In the genomic region with DNA sequence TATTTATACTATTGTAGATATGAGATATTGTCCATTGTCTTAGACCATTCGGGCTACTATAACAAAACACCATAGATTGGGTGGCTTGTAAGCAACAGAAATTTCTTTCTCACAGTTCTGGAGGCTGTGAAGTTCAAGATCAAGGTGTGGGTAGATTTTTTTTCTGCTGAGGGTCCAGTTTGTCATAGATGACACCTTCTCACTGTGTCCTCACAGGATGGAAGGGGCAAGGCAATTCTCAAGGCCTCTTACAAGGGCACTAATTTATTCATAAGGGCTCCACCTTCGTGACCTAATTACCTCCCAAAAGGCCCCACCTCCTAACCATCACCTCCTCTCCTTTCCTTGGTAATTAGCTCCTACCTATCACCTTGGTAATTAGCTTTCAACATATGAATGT, we compare ENCODE assay signal across 23 cellular contexts.
DNase-seq lines count a peak whose midpoint lies in the region; ATAC-seq and TF ChIP-seq lines count a peak whose summit lies in the region.
"Had no signal": no experiment of that assay in that cellular context is flagged by ENCODE, and none has a peak within 500 bp of the region (broad histone marks: within the 10 kb centered on the region; RNA-seq: fewer than 3 reads in every experiment).

No MANE protein-coding gene starts in this region.

- no peaks in the 10 kb centered on the region for H3K27me3 ChIP-seq in SU-DHL-6 (ENCODE audit: low read length)
- H3K27me3 ChIP-seq: brain microvascular endothelial cell, heart left ventricle, upper lobe of right lung had no signal

- H3K9me3 ChIP-seq in SU-DHL-6 (ENCODE audit: insufficient read depth, low read length), result no peaks in the 10 kb centered on the region
- H3K9me3 ChIP-seq: heart left ventricle, upper lobe of right lung had no signal

- peaks cover 44% of the 10 kb centered on the region for H3K36me3 Mint-ChIP-seq in activated CD4-positive, alpha-beta T cell treated with anti-CD3 and anti-CD28 coated beads, Interleukin-2, amount 10 ng/mL, durations not matched to agents 7 days and 5 days (ENCODE audit: low read depth)
- no peaks in the 10 kb centered on the region for H3K36me3 Mint-ChIP-seq in stimulated activated effector memory CD8-positive, alpha-beta T cell treated with anti-CD3 and anti-CD28 coated beads, Interleukin-12 subunit alpha, Interleukin-12 subunit beta, amount 100 ng/mL, for 72 hours
- H3K36me3 Mint-ChIP-seq: mesothelial cell of epicardium had no signal

- H3K9ac ChIP-seq in SU-DHL-6 (ENCODE audit: low read length), result no peak overlapping the region
- H3K9ac ChIP-seq: GM23248 had no signal

- no peaks in the 10 kb centered on the region for H3K27me3 Mint-ChIP-seq in activated CD4-positive, alpha-beta T cell treated with anti-CD3 and anti-CD28 coated beads, Interleukin-2, amount 10 ng/mL, durations not matched to agents 7 days and 5 days

- POLR2A ChIA-PET in activated CD4-positive, alpha-beta T cell treated with anti-CD3 and anti-CD28 coated beads, Interleukin-2, amount 10 ng/mL, durations not matched to agents 7 days and 5 days (lab: Charles Lee), result no interaction called here

- intact Hi-C loops in sciatic nerve (cut with DNase I), result no loop called here

- H3K4me2 ChIP-seq in SU-DHL-6 (ENCODE audit: low read depth, low read length, poor library complexity, severe bottlenecking), result no peak overlapping the region

- no peaks in the 10 kb centered on the region for H3F3A ChIP-seq in SU-DHL-6 (ENCODE audit: insufficient read depth)

- no peaks in the 10 kb centered on the region for H4K20me1 ChIP-seq in SU-DHL-6 (ENCODE audit: low read depth, low read length)

- no peaks in the 10 kb centered on the region for H3K79me2 ChIP-seq in SU-DHL-6 (ENCODE audit: insufficient read depth, low read length)

- H3K4me3 ChIP-seq in SU-DHL-6 (ENCODE audit: insufficient read depth, low read length, poor library complexity, severe bottlenecking), result no peak overlapping the region
- H3K4me3 ChIP-seq: coronary artery, GM12878, GM23248, heart left ventricle, upper lobe of right lung had no signal

- peaks cover 19% of the 10 kb centered on the region for H3K9me3 Mint-ChIP-seq in activated CD4-positive, alpha-beta T cell treated with anti-CD3 and anti-CD28 coated beads, Interleukin-2, amount 10 ng/mL, durations not matched to agents 7 days and 5 days
- no peaks in the 10 kb centered on the region for H3K9me3 Mint-ChIP-seq in stimulated activated effector memory CD8-positive, alpha-beta T cell treated with anti-CD3 and anti-CD28 coated beads, Interleukin-12 subunit alpha, Interleukin-12 subunit beta, amount 100 ng/mL, for 72 hours

- no peak for DNase-seq in activated CD4-positive, alpha-beta T cell treated with anti-CD3 and anti-CD28 coated beads, Interleukin-2, amount 10 ng/mL, durations not matched to agents 7 days and 5 days
- DNase-seq in activated CD4-positive, alpha-beta T cell treated with anti-CD3 and anti-CD28 coated beads, Interleukin-2, amount 50 U/mL, for 4 hours, result no peak
- DNase-seq in central memory CD4-positive, alpha-beta T cell, result peak; percentile 25
- DNase-seq in stimulated activated effector memory CD8-positive, alpha-beta T cell treated with anti-CD3 and anti-CD28 coated beads, Interleukin-12 subunit alpha, Interleukin-12 subunit beta, amount 100 ng/mL, for 72 hours (ENCODE audit: low spot score in 2 of 2), result no peak
- DNase-seq in sciatic nerve (ENCODE audit: low spot score) (no peak), inferior parietal cortex (ENCODE audit: extremely low spot score) (no peak)
- no peak for DNase-seq in stimulated activated CD8-positive, alpha-beta memory T cell treated with anti-CD3 and anti-CD28 coated beads, Interleukin-4, amount 100 ng/mL, for 48 hours
- DNase-seq: activated CD4-positive, alpha-beta T cell treated with anti-CD3 and anti-CD28 coated beads, Interleukin-2, amount 50 U/mL, for 48 hours; brain microvascular endothelial cell; DMS153; GM23248; heart left ventricle; NCI-H1436; NCI-H2171; NCI-H526; upper lobe of right lung had no signal

- H3K4me1 Mint-ChIP-seq in activated CD4-positive, alpha-beta T cell treated with anti-CD3 and anti-CD28 coated beads, Interleukin-2, amount 10 ng/mL, durations not matched to agents 7 days and 5 days, result peaks cover 82% of the 10 kb centered on the region
- peaks cover 78% of the 10 kb centered on the region for H3K4me1 Mint-ChIP-seq in stimulated activated effector memory CD8-positive, alpha-beta T cell treated with anti-CD3 and anti-CD28 coated beads, Interleukin-12 subunit alpha, Interleukin-12 subunit beta, amount 100 ng/mL, for 72 hours
- H3K4me1 Mint-ChIP-seq: neural crest cell had no signal

- no peak for ATAC-seq in stimulated activated effector memory CD8-positive, alpha-beta T cell treated with anti-CD3 and anti-CD28 coated beads, Interleukin-12 subunit alpha, Interleukin-12 subunit beta, amount 100 ng/mL, for 72 hours
- no peak for ATAC-seq in sciatic nerve
- ATAC-seq: GM12878, left lobe of liver had no signal

- H3K36me3 ChIP-seq in SU-DHL-6 (ENCODE audit: low read length), result no peaks in the 10 kb centered on the region
- H3K36me3 ChIP-seq: brain microvascular endothelial cell, heart left ventricle, upper lobe of right lung had no signal

- no peaks in the 10 kb centered on the region for H3K9me2 ChIP-seq in SU-DHL-6 (replicated peaks; ENCODE audit: insufficient read depth, low read length)

- H3K4me3 Mint-ChIP-seq in activated CD4-positive, alpha-beta T cell treated with anti-CD3 and anti-CD28 coated beads, Interleukin-2, amount 10 ng/mL, durations not matched to agents 7 days and 5 days, result no peak overlapping the region
- no peak overlapping the region for H3K4me3 Mint-ChIP-seq in stimulated activated effector memory CD8-positive, alpha-beta T cell treated with anti-CD3 and anti-CD28 coated beads, Interleukin-12 subunit alpha, Interleukin-12 subunit beta, amount 100 ng/mL, for 72 hours
- H3K4me3 Mint-ChIP-seq: activated T-cell treated with anti-CD3 and anti-CD28 coated beads, Interleukin-2, amount 50 U/mL, for 4 hours; mesothelial cell of epicardium; neural crest cell had no signal

- no peak overlapping the region for H3K27ac ChIP-seq in SU-DHL-6 (ENCODE audit: low read depth, low read length)
- H3K27ac ChIP-seq: brain microvascular endothelial cell, coronary artery, GM23248 had no signal

- H3K27ac Mint-ChIP-seq in activated CD4-positive, alpha-beta T cell treated with anti-CD3 and anti-CD28 coated beads, Interleukin-2, amount 10 ng/mL, durations not matched to agents 7 days and 5 days, result peak overlapping the region; percentile 83
- peak overlapping the region; percentile 90 for H3K27ac Mint-ChIP-seq in stimulated activated effector memory CD8-positive, alpha-beta T cell treated with anti-CD3 and anti-CD28 coated beads, Interleukin-12 subunit alpha, Interleukin-12 subunit beta, amount 100 ng/mL, for 72 hours
- H3K27ac Mint-ChIP-seq: mesothelial cell of epicardium had no signal

- CTCF ChIA-PET in activated CD4-positive, alpha-beta T cell treated with anti-CD3 and anti-CD28 coated beads, Interleukin-2, amount 10 ng/mL, durations not matched to agents 7 days and 5 days (lab: Charles Lee), result interaction anchor here (1.1 to 3.7 kb wide), 4 partner anchors 12 to 120 kb away, joined by 3 to 9 read pairs (median 4); no protein-coding TSS in a partner anchor

- H2AFZ ChIP-seq in SU-DHL-6 (ENCODE audit: low read depth, low read length, severe bottlenecking), result peak overlapping the region; percentile 24
- H2AFZ ChIP-seq: GM23248 had no signal

- no peak for TF ChIP-seq CTCF in SU-DHL-6 (IDR thresholded peaks at IDR 0.05; ENCODE audit: insufficient read depth, low read length, poor library complexity, severe bottlenecking)
